In the genomic region with DNA sequence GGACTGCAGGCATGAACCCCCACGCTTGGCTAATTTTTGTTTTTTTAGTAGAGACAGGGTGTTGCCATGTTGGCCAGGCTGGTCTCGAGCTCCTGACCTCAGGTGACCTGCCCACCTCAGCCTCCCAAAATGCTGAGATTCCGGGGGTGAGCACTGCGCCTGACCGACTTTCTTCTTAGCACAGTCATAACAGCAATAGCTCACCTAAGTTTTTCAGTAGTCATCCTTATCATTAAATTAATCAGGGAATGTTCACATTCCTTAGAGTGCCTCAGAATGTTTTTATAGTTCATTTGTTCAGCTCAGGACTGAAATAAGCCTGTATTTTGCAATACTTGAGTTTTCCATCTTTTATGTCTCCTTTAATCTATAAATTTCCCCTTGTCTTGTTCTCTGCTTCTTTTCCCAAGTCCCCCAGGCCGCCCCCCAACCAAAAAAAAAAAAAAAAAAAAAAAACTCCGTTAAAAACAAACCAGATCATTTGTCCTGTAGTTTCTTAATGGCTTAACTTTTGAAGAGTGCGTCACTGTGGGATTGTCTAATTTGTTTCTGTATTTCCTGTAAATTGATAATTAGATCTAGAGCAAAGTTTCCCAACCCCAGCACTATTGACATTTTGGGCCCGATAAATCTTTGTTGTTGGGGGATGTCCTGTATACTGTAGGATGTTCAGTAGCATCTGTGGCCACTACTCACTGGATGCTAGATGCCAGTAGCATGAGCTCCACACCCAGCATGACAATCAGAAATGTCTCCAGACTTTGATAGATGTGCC, we compare ENCODE assay signal across 1 cellular context.
TF ChIP-seq lines count a peak whose summit lies in the region.

No MANE protein-coding gene starts in this region.

TF ChIP-seq in SK-N-SH, 30 proteins besides CTCF, POLR2A, EP300 and RAD21 (continued from another document):
- TF ChIP-seq, protein P1, sequence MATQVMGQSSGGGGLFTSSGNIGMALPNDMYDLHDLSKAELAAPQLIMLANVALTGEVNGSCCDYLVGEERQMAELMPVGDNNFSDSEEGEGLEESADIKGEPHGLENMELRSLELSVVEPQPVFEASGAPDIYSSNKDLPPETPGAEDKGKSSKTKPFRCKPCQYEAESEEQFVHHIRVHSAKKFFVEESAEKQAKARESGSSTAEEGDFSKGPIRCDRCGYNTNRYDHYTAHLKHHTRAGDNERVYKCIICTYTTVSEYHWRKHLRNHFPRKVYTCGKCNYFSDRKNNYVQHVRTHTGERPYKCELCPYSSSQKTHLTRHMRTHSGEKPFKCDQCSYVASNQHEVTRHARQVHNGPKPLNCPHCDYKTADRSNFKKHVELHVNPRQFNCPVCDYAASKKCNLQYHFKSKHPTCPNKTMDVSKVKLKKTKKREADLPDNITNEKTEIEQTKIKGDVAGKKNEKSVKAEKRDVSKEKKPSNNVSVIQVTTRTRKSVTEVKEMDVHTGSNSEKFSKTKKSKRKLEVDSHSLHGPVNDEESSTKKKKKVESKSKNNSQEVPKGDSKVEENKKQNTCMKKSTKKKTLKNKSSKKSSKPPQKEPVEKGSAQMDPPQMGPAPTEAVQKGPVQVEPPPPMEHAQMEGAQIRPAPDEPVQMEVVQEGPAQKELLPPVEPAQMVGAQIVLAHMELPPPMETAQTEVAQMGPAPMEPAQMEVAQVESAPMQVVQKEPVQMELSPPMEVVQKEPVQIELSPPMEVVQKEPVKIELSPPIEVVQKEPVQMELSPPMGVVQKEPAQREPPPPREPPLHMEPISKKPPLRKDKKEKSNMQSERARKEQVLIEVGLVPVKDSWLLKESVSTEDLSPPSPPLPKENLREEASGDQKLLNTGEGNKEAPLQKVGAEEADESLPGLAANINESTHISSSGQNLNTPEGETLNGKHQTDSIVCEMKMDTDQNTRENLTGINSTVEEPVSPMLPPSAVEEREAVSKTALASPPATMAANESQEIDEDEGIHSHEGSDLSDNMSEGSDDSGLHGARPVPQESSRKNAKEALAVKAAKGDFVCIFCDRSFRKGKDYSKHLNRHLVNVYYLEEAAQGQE (IDR thresholded peaks at IDR 0.05; ENCODE audit: low read depth, low read length): no peak
- TF ChIP-seq, protein P2, sequence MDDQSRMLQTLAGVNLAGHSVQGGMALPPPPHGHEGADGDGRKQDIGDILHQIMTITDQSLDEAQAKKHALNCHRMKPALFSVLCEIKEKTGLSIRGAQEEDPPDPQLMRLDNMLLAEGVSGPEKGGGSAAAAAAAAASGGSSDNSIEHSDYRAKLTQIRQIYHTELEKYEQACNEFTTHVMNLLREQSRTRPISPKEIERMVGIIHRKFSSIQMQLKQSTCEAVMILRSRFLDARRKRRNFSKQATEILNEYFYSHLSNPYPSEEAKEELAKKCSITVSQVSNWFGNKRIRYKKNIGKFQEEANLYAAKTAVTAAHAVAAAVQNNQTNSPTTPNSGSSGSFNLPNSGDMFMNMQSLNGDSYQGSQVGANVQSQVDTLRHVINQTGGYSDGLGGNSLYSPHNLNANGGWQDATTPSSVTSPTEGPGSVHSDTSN (IDR thresholded peaks at IDR 0.05): no peak
- TF ChIP-seq, protein P3, sequence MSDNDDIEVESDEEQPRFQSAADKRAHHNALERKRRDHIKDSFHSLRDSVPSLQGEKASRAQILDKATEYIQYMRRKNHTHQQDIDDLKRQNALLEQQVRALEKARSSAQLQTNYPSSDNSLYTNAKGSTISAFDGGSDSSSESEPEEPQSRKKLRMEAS (IDR thresholded peaks at IDR 0.05; ENCODE audit: low read depth): no peak
- no peak for TF ChIP-seq SIN3A (IDR thresholded peaks at IDR 0.05; ENCODE audit: borderline replicate concordance, low read depth, low read length)
TF ChIP-seq in SK-N-SH: peak in this region for 0.
